ENCODE assay signal across 13 cellular contexts in the genomic region with DNA sequence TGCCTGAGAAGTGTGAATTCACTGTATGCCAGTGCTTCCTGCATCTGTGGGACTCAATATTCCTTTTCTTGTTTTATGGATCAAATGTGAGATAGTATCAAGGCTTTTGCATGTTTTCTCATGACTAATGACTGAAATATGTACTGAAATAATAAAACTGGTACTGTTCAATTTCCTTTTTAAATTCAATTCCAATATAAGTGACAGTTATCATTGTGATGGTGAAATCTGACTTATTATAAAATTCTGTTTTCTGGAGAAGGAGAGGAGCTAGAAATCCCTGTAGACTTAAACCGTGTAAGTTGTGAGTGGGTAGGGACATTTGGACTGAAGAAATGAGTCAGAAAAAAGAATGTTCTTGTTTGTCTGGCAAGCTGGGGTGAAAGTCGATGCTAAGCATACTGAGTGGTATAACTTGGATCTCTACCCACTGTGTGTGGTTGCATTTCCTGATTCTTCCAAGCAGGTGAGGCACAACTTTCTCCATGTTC.
DNase-seq lines count a peak whose midpoint lies in the region; ATAC-seq, FAIRE-seq and TF ChIP-seq lines count a peak whose summit lies in the region.
"Had no signal": no experiment of that assay in that cellular context is flagged by ENCODE, and none has a peak within 500 bp of the region (broad histone marks: within the 10 kb centered on the region; RNA-seq: fewer than 3 reads in every experiment).

No MANE protein-coding gene starts in this region.

- no peak overlapping the region for H3K4me3 ChIP-seq in fibroblast of villous mesenchyme (ENCODE audit: low read depth, low read length)
- H3K4me3 ChIP-seq: mucosa of descending colon had no signal

- no peak for DNase-seq in GM18507 (ENCODE audit: extremely low spot score, insufficient read length, low read depth)
- peak; percentile 24 to 95 for DNase-seq in SW 1271 (lab: John Stamatoyannopoulos, UW)
- DNase-seq in fibroblast of villous mesenchyme (ENCODE audit: low read depth) = peak; percentile 75
- peak; percentile 51 for DNase-seq in smooth muscle cell of the brain vasculature (ENCODE audit: low read depth, low spot score)
- DNase-seq in NK-92 treated with Interleukin-12 subunit alpha and Interleukin-12 subunit beta, amount 100 ng/mL, for 24 hours (lab: John Stamatoyannopoulos, UW) = no peak
- no peak for DNase-seq in NCI-H2107 treated with DMSO at 0.1 percent for 48 hours (lab: John Stamatoyannopoulos, UW; ENCODE audit: unreplicated experiment)
- no peak for DNase-seq in NCI-H82 treated with DMSO at 0.1 percent for 48 hours (lab: John Stamatoyannopoulos, UW; ENCODE audit: unreplicated experiment)
- DNase-seq: activated naive CD4-positive, alpha-beta T cell treated with anti-CD3 and anti-CD28 coated beads, Interleukin-2, amount 50 U/mL, for 16 hours; GF-D8; mucosa of descending colon; stimulated activated naive CD4-positive, alpha-beta T cell had no signal

- TF ChIP-seq CTCF in fibroblast of villous mesenchyme (IDR thresholded peaks at IDR 0.05; ENCODE audit: insufficient read depth, low read depth, low read length) = no peak

- ATAC-seq in HG03521 (IDR thresholded peaks at IDR 0.05; ENCODE audit: unreplicated experiment) = no peak
- ATAC-seq: mucosa of descending colon had no signal

- FAIRE-seq in GM18507 (lab: Jason Lieb, UNC) = peak; percentile 50
- FAIRE-seq: frontal cortex had no signal

Comparison
In these comparisons a context has a peak if more than half of its experiments do, and no peak if none do; other contexts are left out.
1. DNase-seq: peak in SW 1271 (2 of 2), fibroblast of villous mesenchyme (single experiment) and smooth muscle cell of the brain vasculature (single experiment); none in GM18507 (single experiment), NK-92 treated with Interleukin-12 subunit alpha and Interleukin-12 subunit beta, amount 100 ng/mL, for 24 hours (single experiment), NCI-H2107 treated with DMSO at 0.1 percent for 48 hours (single experiment) and NCI-H82 treated with DMSO at 0.1 percent for 48 hours (single experiment).